1 cellular context compared by ENCODE assay signal in genomic region chr16:56946767-56947603, GRCh38.
A peak's percentile ranks its signal among the peaks of the same experiment; 100 is the strongest.
TF ChIP-seq lines count a peak whose summit lies in the region.

No MANE protein-coding gene starts in this region.

TF ChIP-seq in HepG2, 621 proteins besides CTCF, POLR2A, EP300 and RAD21 (continues in another document):
- no peak for TF ChIP-seq ELF1 (CRISPR knock-in tag; IDR thresholded peaks at IDR 0.05)
- TF ChIP-seq, protein P1, sequence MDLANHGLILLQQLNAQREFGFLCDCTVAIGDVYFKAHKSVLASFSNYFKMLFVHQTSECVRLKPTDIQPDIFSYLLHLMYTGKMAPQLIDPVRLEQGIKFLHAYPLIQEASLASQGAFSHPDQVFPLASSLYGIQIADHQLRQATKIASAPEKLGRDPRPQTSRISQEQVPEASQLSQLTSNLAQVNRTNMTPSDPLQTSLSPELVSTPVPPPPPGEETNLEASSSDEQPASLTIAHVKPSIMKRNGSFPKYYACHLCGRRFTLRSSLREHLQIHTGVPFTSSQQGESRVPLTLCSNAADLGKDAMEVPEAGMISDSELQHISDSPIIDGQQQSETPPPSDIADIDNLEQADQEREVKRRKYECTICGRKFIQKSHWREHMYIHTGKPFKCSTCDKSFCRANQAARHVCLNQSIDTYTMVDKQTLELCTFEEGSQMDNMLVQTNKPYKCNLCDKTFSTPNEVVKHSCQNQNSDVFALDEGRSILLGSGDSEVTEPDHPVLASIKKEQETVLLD (CRISPR knock-in tag; IDR thresholded peaks at IDR 0.05; ENCODE audit: low read depth) = no peak
- no peak for TF ChIP-seq ZNF564 (CRISPR knock-in tag; IDR thresholded peaks at IDR 0.05)
- TF ChIP-seq FOXO4 (CRISPR knock-in tag; conservative IDR thresholded peaks at IDR 0.05) = no peak
- TF ChIP-seq TEAD3 (CRISPR knock-in tag; optimal IDR thresholded peaks at IDR 0.05; ENCODE audit: borderline replicate concordance) = peak; percentile 43
- peak; percentile 61 for TF ChIP-seq SALL1 (CRISPR knock-in tag; IDR thresholded peaks at IDR 0.05)
- TF ChIP-seq RBM22 (optimal IDR thresholded peaks at IDR 0.05; ENCODE audit: low read length) = peak; percentile 99
- TF ChIP-seq TAF15 (IDR thresholded peaks at IDR 0.05; ENCODE audit: low read depth, low read length, poor library complexity, severe bottlenecking) = no peak
- TF ChIP-seq, protein P2, sequence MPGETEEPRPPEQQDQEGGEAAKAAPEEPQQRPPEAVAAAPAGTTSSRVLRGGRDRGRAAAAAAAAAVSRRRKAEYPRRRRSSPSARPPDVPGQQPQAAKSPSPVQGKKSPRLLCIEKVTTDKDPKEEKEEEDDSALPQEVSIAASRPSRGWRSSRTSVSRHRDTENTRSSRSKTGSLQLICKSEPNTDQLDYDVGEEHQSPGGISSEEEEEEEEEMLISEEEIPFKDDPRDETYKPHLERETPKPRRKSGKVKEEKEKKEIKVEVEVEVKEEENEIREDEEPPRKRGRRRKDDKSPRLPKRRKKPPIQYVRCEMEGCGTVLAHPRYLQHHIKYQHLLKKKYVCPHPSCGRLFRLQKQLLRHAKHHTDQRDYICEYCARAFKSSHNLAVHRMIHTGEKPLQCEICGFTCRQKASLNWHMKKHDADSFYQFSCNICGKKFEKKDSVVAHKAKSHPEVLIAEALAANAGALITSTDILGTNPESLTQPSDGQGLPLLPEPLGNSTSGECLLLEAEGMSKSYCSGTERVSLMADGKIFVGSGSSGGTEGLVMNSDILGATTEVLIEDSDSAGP (CRISPR knock-in tag; IDR thresholded peaks at IDR 0.05; ENCODE audit: borderline replicate concordance) = 0 out of 2 replicates have a peak, but pooled peaks have one; percentile 23
- no peak for TF ChIP-seq SIN3A (IDR thresholded peaks at IDR 0.05; ENCODE audit: borderline replicate concordance, low read depth, low read length)
- no peak for TF ChIP-seq THAP11 (CRISPR knock-in tag; IDR thresholded peaks at IDR 0.05)
- no peak for TF ChIP-seq ZNF367 (CRISPR knock-in tag; IDR thresholded peaks at IDR 0.05; ENCODE audit: borderline replicate concordance)
- TF ChIP-seq ZNF776 (CRISPR knock-in tag; IDR thresholded peaks at IDR 0.05) = no peak
- TF ChIP-seq NR2F1 (CRISPR knock-in tag; IDR thresholded peaks at IDR 0.05) = peak in 1 of 2 experiments; percentile 43; a peak in 1 of 4 replicates
- TF ChIP-seq CCAR2 (optimal IDR thresholded peaks at IDR 0.05; ENCODE audit: low read depth, low read length) = no peak
- TF ChIP-seq ZNF839 (CRISPR knock-in tag; IDR thresholded peaks at IDR 0.05; ENCODE audit: borderline replicate concordance) = no peak
- no peak for TF ChIP-seq ZNF780A (CRISPR knock-in tag; IDR thresholded peaks at IDR 0.05)
- TF ChIP-seq TERF1 (CRISPR knock-in tag; IDR thresholded peaks at IDR 0.05) = no peak
- TF ChIP-seq HMGA1 (CRISPR knock-in tag; conservative IDR thresholded peaks at IDR 0.05) = no peak
- TF ChIP-seq, protein P3, sequence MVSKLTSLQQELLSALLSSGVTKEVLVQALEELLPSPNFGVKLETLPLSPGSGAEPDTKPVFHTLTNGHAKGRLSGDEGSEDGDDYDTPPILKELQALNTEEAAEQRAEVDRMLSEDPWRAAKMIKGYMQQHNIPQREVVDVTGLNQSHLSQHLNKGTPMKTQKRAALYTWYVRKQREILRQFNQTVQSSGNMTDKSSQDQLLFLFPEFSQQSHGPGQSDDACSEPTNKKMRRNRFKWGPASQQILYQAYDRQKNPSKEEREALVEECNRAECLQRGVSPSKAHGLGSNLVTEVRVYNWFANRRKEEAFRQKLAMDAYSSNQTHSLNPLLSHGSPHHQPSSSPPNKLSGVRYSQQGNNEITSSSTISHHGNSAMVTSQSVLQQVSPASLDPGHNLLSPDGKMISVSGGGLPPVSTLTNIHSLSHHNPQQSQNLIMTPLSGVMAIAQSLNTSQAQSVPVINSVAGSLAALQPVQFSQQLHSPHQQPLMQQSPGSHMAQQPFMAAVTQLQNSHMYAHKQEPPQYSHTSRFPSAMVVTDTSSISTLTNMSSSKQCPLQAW (CRISPR knock-in tag; IDR thresholded peaks at IDR 0.05) = peak; percentile 47; the same call in 1 of the 2 replicates
- TF ChIP-seq, protein P4, sequence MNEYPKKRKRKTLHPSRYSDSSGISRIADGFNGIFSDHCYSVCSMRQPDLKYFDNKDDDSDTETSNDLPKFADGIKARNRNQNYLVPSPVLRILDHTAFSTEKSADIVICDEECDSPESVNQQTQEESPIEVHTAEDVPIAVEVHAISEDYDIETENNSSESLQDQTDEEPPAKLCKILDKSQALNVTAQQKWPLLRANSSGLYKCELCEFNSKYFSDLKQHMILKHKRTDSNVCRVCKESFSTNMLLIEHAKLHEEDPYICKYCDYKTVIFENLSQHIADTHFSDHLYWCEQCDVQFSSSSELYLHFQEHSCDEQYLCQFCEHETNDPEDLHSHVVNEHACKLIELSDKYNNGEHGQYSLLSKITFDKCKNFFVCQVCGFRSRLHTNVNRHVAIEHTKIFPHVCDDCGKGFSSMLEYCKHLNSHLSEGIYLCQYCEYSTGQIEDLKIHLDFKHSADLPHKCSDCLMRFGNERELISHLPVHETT (CRISPR knock-in tag; conservative IDR thresholded peaks at IDR 0.05) = no peak
- no peak for TF ChIP-seq ZBTB7B (CRISPR knock-in tag; IDR thresholded peaks at IDR 0.05)
- TF ChIP-seq, protein P5, sequence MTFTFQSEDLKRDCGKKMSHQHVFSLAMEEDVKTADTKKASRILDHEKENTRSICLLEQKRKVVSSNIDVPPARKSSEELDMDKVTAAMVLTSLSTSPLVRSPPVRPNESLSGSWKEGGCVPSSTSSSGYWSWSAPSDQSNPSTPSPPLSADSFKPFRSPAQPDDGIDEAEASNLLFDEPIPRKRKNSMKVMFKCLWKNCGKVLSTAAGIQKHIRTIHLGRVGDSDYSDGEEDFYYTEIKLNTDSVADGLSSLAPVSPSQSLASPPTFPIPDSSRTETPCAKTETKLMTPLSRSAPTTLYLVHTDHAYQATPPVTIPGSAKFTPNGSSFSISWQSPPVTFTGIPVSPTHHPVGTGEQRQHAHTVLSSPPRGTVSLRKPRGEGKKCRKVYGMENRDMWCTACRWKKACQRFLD (CRISPR knock-in tag; IDR thresholded peaks at IDR 0.05; ENCODE audit: borderline replicate concordance) = no peak
- 0 out of 2 replicates have a peak, but pooled peaks have one; percentile 32 for TF ChIP-seq HOXA5 (CRISPR knock-in tag; IDR thresholded peaks at IDR 0.05)
- TF ChIP-seq GPN1 (CRISPR knock-in tag; IDR thresholded peaks at IDR 0.05; ENCODE audit: borderline replicate concordance) = no peak
- no peak for TF ChIP-seq ZNF136 (CRISPR knock-in tag; IDR thresholded peaks at IDR 0.05; ENCODE audit: low read depth)
- 0 out of 2 replicates have a peak, but pooled peaks have one; percentile 3 for TF ChIP-seq ETV5 (CRISPR knock-in tag; IDR thresholded peaks at IDR 0.05; ENCODE audit: borderline replicate concordance)
- TF ChIP-seq KDM2A (CRISPR knock-in tag; IDR thresholded peaks at IDR 0.05; ENCODE audit: borderline replicate concordance, low read depth) = peak; percentile 53; the same call in 1 of the 2 replicates
- TF ChIP-seq HDAC1 (CRISPR knock-in tag; IDR thresholded peaks at IDR 0.05) = no peak
- no peak for TF ChIP-seq NKX3-1 (CRISPR knock-in tag; IDR thresholded peaks at IDR 0.05)
- no peak for TF ChIP-seq WIZ (CRISPR knock-in tag; IDR thresholded peaks at IDR 0.05)
- TF ChIP-seq ZNF557 (CRISPR knock-in tag; IDR thresholded peaks at IDR 0.05) = no peak
- TF ChIP-seq, protein P6, sequence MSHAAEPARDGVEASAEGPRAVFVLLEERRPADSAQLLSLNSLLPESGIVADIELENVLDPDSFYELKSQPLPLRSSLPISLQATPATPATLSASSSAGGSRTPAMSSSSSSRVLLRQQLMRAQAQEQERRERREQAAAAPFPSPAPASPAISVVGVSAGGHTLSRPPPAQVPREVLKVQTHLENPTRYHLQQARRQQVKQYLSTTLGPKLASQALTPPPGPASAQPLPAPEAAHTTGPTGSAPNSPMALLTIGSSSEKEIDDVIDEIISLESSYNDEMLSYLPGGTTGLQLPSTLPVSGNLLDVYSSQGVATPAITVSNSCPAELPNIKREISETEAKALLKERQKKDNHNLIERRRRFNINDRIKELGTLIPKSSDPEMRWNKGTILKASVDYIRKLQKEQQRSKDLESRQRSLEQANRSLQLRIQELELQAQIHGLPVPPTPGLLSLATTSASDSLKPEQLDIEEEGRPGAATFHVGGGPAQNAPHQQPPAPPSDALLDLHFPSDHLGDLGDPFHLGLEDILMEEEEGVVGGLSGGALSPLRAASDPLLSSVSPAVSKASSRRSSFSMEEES (CRISPR knock-in tag; IDR thresholded peaks at IDR 0.05) = no peak
- TF ChIP-seq, protein P7, sequence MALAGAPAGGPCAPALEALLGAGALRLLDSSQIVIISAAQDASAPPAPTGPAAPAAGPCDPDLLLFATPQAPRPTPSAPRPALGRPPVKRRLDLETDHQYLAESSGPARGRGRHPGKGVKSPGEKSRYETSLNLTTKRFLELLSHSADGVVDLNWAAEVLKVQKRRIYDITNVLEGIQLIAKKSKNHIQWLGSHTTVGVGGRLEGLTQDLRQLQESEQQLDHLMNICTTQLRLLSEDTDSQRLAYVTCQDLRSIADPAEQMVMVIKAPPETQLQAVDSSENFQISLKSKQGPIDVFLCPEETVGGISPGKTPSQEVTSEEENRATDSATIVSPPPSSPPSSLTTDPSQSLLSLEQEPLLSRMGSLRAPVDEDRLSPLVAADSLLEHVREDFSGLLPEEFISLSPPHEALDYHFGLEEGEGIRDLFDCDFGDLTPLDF (CRISPR knock-in tag; IDR thresholded peaks at IDR 0.05) = no peak
- TF ChIP-seq, protein P8, sequence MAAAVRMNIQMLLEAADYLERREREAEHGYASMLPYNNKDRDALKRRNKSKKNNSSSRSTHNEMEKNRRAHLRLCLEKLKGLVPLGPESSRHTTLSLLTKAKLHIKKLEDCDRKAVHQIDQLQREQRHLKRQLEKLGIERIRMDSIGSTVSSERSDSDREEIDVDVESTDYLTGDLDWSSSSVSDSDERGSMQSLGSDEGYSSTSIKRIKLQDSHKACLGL (CRISPR knock-in tag; IDR thresholded peaks at IDR 0.05) = no peak
- no peak for TF ChIP-seq ZBTB4 (CRISPR knock-in tag; IDR thresholded peaks at IDR 0.05; ENCODE audit: borderline replicate concordance)
- no peak for TF ChIP-seq ZNF569 (CRISPR knock-in tag; IDR thresholded peaks at IDR 0.05; ENCODE audit: borderline replicate concordance)
- TF ChIP-seq RELA (CRISPR knock-in tag; IDR thresholded peaks at IDR 0.05) = no peak
- 0 out of 2 replicates have a peak, but pooled peaks have one; percentile 24 for TF ChIP-seq PRMT3 (CRISPR knock-in tag; IDR thresholded peaks at IDR 0.05; ENCODE audit: borderline replicate concordance, low read depth)
- TF ChIP-seq CREM (IDR thresholded peaks at IDR 0.05) = no peak
- no peak for TF ChIP-seq CREM (CRISPR knock-in tag; IDR thresholded peaks at IDR 0.05)
- no peak for TF ChIP-seq REXO4 (CRISPR knock-in tag; IDR thresholded peaks at IDR 0.05; ENCODE audit: borderline replicate concordance)
- no peak for TF ChIP-seq MYNN (CRISPR knock-in tag; IDR thresholded peaks at IDR 0.05; ENCODE audit: low read depth)
